In genomic region chr6:112237066-112237465, GRCh38 we compare ENCODE assay signal across 20 cellular contexts. TPM values are rescaled to one million over a fixed set of nuclear protein-coding genes. Genes with fewer than 3 reads are reported as not detected.
DNase-seq lines count a peak whose midpoint lies in the region; ATAC-seq and TF ChIP-seq lines count a peak whose summit lies in the region.
"Had no signal": no experiment of that assay in that cellular context is flagged by ENCODE, and none has a peak within 500 bp of the region (broad histone marks: within the 10 kb centered on the region; RNA-seq: fewer than 3 reads in every experiment).

No MANE protein-coding gene starts in this region.

- TF ChIP-seq POLR2A in gastrocnemius medialis (IDR thresholded peaks at IDR 0.05): no peak

- TF ChIP-seq CTCF in AG10803 (conservative IDR thresholded peaks at IDR 0.05; ENCODE audit: low read length) (no peak), right atrium auricular region (IDR thresholded peaks at IDR 0.05) (no peak), gastrocnemius medialis (IDR thresholded peaks at IDR 0.05 in 4 of 5, conservative IDR thresholded peaks at IDR 0.05 in 1 of 5) (no peak)

- peak overlapping the region; percentile 55 to 61 for H3K27ac ChIP-seq in right atrium auricular region
- H3K27ac ChIP-seq in gastrocnemius medialis: peak overlapping the region; percentile 60 to 75 (median 62)
- H3K27ac ChIP-seq: HL-60, pancreas had no signal

- H3K27me3 ChIP-seq in right atrium auricular region (no peaks in the 10 kb centered on the region), gastrocnemius medialis (no peaks in the 10 kb centered on the region)
- H3K27me3 ChIP-seq: pancreas had no signal

- H3K4me1 ChIP-seq in right atrium auricular region (peaks cover 0 to 59% of the 10 kb centered on the region in 2 donors), gastrocnemius medialis (peaks cover 0 to 26% of the 10 kb centered on the region in 2 donors)

- ATAC-seq in gastrocnemius medialis (peak; percentile 47 to 63), GM21381 (IDR thresholded peaks at IDR 0.05; ENCODE audit: unreplicated experiment) (no peak)
- ATAC-seq: activated CD4-positive, alpha-beta T cell treated with anti-CD3 and anti-CD28 coated beads for 36 hours; K562 had no signal

- H3K4me3 ChIP-seq in AG10803 (ENCODE audit: low read length) (no peak overlapping the region), right atrium auricular region (no peak overlapping the region), gastrocnemius medialis (no peak overlapping the region)
- H3K4me3 ChIP-seq: A549, K562, pancreas had no signal

- H3K36me3 ChIP-seq in right atrium auricular region (no peaks in the 10 kb centered on the region), gastrocnemius medialis (no peaks in the 10 kb centered on the region)
- H3K36me3 ChIP-seq: pancreas had no signal

- intact Hi-C loops in gastrocnemius medialis (cut with DNase I; ENCODE audit: low total_unique reads): no loop called here

- H3K9me3 ChIP-seq in right atrium auricular region: no peaks in the 10 kb centered on the region
- H3K9me3 ChIP-seq in gastrocnemius medialis: no peaks in the 10 kb centered on the region
- H3K9me3 ChIP-seq: A549, pancreas, SK-N-SH had no signal

- in situ Hi-C loops in gastrocnemius medialis (cut with MboI; ENCODE audit: low sequenced_read_pairs in 4 of 4): no loop called here

- DNase-seq in AG10803 (ENCODE audit: low read depth): peak; percentile 46
- DNase-seq in dermis blood vessel endothelial cell: peak; percentile 74
- no peak for DNase-seq in right atrium auricular region (ENCODE audit: low spot score)
- no peak for DNase-seq in gastrocnemius medialis
- DNase-seq in Ammon's horn (ENCODE audit: low spot score): no peak
- DNase-seq in HUDEP-2 (lab: John Stamatoyannopoulos, UW; ENCODE audit: unreplicated experiment in 76 of 76): no peak
- no peak for DNase-seq in hippocampal formation (lab: John Stamatoyannopoulos, UW)
- DNase-seq: activated CD4-positive, alpha-beta T cell treated with anti-CD3 and anti-CD28 coated beads for 36 hours; activated CD8-positive, alpha-beta memory T cell treated with anti-CD3 and anti-CD28 coated beads, Interleukin-2, amount 50 U/mL, for 4 hours; CD4-positive, CD25-positive, alpha-beta regulatory T cell; kidney; NCI-H2081; SK-N-SH; stimulated activated CD4-positive, alpha-beta T cell treated with anti-CD3 and anti-CD28 coated beads, Interleukin-12 subunit alpha, Interleukin-12 subunit beta, amount 100 ng/mL, for 4 hours had no signal

RNA-seq across cellular contexts. Expression of gene LAMA4, which starts 17.3 kb away (rescaled TPM):
- 661 and 842 TPM in 2 replicates for total RNA-seq in dermis blood vessel endothelial cell
- 10 to 100 TPM; 37.2 to 47.1 TPM for total RNA-seq in right atrium auricular region
- total RNA-seq in gastrocnemius medialis: 10 to 100 TPM in 1 of 4 donors, 1 to 10 TPM in 3; 4.4 to 19.1 (median 7.4) TPM
- total RNA-seq: CD4-positive, CD25-positive, alpha-beta regulatory T cell; OCI-LY7 had no signal

Comparison
In these comparisons a context has a peak if more than half of its experiments do, and no peak if none do; other contexts are left out.
1. DNase-seq: peak in AG10803 (single experiment) and dermis blood vessel endothelial cell (single experiment); none in right atrium auricular region (single experiment), gastrocnemius medialis (0 of 2), Ammon's horn (single experiment), HUDEP-2 (0 of 76) and hippocampal formation (0 of 2).
2. RNA of gene LAMA4, which starts 17.3 kb away (total RNA-seq): 661 to 842 TPM in dermis blood vessel endothelial cell; 37.2 to 47.1 TPM in right atrium auricular region and 4.4 to 19.1 TPM in gastrocnemius medialis; every median in the first group is over 10 times any median in the second.